Comparison of ENCODE assay signal across 22 cellular contexts in the genomic region with DNA sequence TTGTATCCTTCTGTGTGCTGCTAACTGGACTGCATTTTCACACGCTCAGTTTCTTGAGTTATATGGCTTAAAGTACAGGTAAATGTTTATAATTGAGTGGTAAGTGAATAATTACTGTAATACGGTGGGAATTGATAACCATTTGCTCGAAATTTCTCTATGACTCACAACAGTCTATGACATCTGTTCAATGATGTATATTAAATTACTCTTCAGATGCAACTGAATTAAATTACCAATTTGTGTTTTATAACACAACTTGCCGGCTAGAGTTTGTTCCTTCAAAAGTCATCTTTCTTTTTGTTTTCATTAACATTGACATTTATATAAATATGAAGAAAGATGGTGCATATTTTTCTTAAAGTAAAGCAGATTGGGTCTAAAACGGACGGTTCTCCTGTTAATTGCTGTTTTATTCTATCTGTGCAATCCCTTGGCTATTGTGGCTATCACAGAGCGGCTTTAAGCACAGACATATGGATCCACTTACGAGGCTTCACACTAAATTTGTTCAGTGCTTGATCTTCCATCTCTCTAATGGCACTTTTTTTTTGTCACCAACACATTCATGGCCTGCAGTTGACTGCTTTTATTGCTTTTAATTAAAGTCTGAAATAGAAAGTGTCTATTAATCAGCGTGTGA.
"Had no signal": no experiment of that assay in that cellular context is flagged by ENCODE, and none has a peak within 500 bp of the region (broad histone marks: within the 10 kb centered on the region; RNA-seq: fewer than 3 reads in every experiment).

No MANE protein-coding gene starts in this region.

- H3K27me3 ChIP-seq: foreskin keratinocyte, heart right ventricle, tibial artery, upper lobe of left lung, uterus had no signal

- H3K27me3 Mint-ChIP-seq: stimulated activated naive CD8-positive, alpha-beta T cell treated with anti-CD3 and anti-CD28 coated beads, Interleukin-15, Interleukin-2, amounts not matched to agents 100 ng/mL and 50 ng/mL, for 24 hours had no signal

- H3K36me3 ChIP-seq: heart right ventricle, prostate gland, tibial artery, upper lobe of left lung, uterus had no signal

- H3K4me1 Mint-ChIP-seq: natural killer cell; stimulated activated effector memory CD8-positive, alpha-beta T cell treated with anti-CD3 and anti-CD28 coated beads, Interleukin-12 subunit alpha, Interleukin-12 subunit beta, amount 100 ng/mL, for 72 hours had no signal

- H3K4me2 ChIP-seq: smooth muscle cell had no signal

- H3K4me3 ChIP-seq: coronary artery, heart right ventricle, mucosa of descending colon, prostate gland, smooth muscle cell, tibial artery, upper lobe of left lung, uterus had no signal

- H3K79me2 ChIP-seq: parathyroid adenoma had no signal

- H3K27ac ChIP-seq: coronary artery, foreskin keratinocyte, parathyroid adenoma, prostate gland, tibial artery, upper lobe of left lung, uterus had no signal

- ATAC-seq: foreskin keratinocyte; heart right ventricle; left lobe of liver; mucosa of descending colon; natural killer cell; stimulated activated effector memory CD8-positive, alpha-beta T cell treated with anti-CD3 and anti-CD28 coated beads, Interleukin-12 subunit alpha, Interleukin-12 subunit beta, amount 100 ng/mL, for 72 hours had no signal

- H3K9me3 Mint-ChIP-seq: endodermal cell had no signal

- H3K36me3 Mint-ChIP-seq: natural killer cell; stimulated activated effector memory CD8-positive, alpha-beta T cell treated with anti-CD3 and anti-CD28 coated beads, Interleukin-12 subunit alpha, Interleukin-12 subunit beta, amount 100 ng/mL, for 72 hours had no signal

- DNase-seq: effector CD4-positive, alpha-beta T cell; endodermal cell; erythroblast; heart right ventricle; hypothalamus; islet precursor cell; mammary epithelial cell; mucosa of descending colon; natural killer cell; stimulated activated CD4-positive, alpha-beta T cell treated with anti-CD3 and anti-CD28 coated beads, Interleukin-4, amount 100 ng/mL, for 1 hour; stimulated activated CD8-positive, alpha-beta memory T cell treated with anti-CD3 and anti-CD28 coated beads, Interleukin-4, amount 100 ng/mL, for 48 hours; tibial artery; upper lobe of left lung; uterus had no signal

- H3K9ac ChIP-seq: parathyroid adenoma had no signal

- H3K4me3 Mint-ChIP-seq: endodermal cell; natural killer cell; stimulated activated effector memory CD8-positive, alpha-beta T cell treated with anti-CD3 and anti-CD28 coated beads, Interleukin-12 subunit alpha, Interleukin-12 subunit beta, amount 100 ng/mL, for 72 hours; stimulated activated naive CD8-positive, alpha-beta T cell treated with anti-CD3 and anti-CD28 coated beads, Interleukin-15, Interleukin-2, amounts not matched to agents 100 ng/mL and 50 ng/mL, for 24 hours had no signal

- H3K4me1 ChIP-seq: foreskin keratinocyte, parathyroid adenoma, prostate gland, tibial artery, upper lobe of left lung, uterus had no signal

- H3K27ac Mint-ChIP-seq: endodermal cell; natural killer cell; stimulated activated effector memory CD8-positive, alpha-beta T cell treated with anti-CD3 and anti-CD28 coated beads, Interleukin-12 subunit alpha, Interleukin-12 subunit beta, amount 100 ng/mL, for 72 hours; stimulated activated naive CD8-positive, alpha-beta T cell treated with anti-CD3 and anti-CD28 coated beads, Interleukin-15, Interleukin-2, amounts not matched to agents 100 ng/mL and 50 ng/mL, for 24 hours had no signal

- H3K9me3 ChIP-seq: mucosa of descending colon, prostate gland, upper lobe of left lung, uterus had no signal

- H2AFZ ChIP-seq: parathyroid adenoma had no signal
